ENCODE assay signal across 10 cellular contexts in the genomic region with DNA sequence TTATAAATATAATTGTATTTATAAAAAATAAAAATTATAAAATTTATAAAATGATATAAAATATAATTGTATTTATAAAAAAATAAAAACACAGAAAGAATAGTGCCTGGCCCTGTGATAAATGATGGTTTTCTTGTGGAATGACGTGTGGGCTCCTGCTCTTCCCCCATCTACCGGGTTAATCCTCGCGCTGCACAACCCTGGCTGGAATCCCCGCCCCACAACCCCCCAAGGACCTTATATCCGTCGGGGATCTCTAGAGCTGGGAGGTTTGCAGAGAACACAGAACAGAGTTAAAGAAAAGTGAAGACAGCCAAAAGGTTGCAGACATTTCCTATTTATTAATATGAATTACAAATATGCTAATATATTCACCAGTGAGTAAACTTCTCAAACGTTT.
"Had no signal": no experiment of that assay in that cellular context is flagged by ENCODE, and none has a peak within 500 bp of the region (broad histone marks: within the 10 kb centered on the region; RNA-seq: fewer than 3 reads in every experiment).

No MANE protein-coding gene starts in this region.

- H3K9me3 ChIP-seq: HAP-1 had no signal

- H3K4me3 Mint-ChIP-seq: HFFc6, IgD-negative memory B cell had no signal

- H3K36me3 ChIP-seq: HAP-1 had no signal

- H3K27ac Mint-ChIP-seq: HFFc6, IgD-negative memory B cell had no signal

- H3K27ac ChIP-seq: GM23248, HL-60 had no signal

- ATAC-seq: HCT116, HepG2 had no signal

- DNase-seq: GM23248, GOT3, H7, HFFc6, KBM-7 had no signal

- H3K4me3 ChIP-seq: GM23248, HAP-1 had no signal
